Comparison of ENCODE assay signal across 10 cellular contexts in genomic region chr6:30103630-30104179, GRCh38. TPM values are rescaled to one million over a fixed set of nuclear protein-coding genes. Genes with fewer than 3 reads are reported as not detected.
DNase-seq lines count a peak whose midpoint lies in the region; ATAC-seq and TF ChIP-seq lines count a peak whose summit lies in the region.
"Had no signal": no experiment of that assay in that cellular context is flagged by ENCODE, and none has a peak within 500 bp of the region (broad histone marks: within the 10 kb centered on the region; RNA-seq: fewer than 3 reads in every experiment).

No MANE protein-coding gene starts in this region.

- DNase-seq in activated naive CD4-positive, alpha-beta T cell treated with anti-CD3 and anti-CD28 coated beads, Interleukin-2, amount 10 ng/mL, durations not matched to agents 7 days and 5 days, result no peak
- DNase-seq in activated naive CD4-positive, alpha-beta T cell treated with anti-CD3 and anti-CD28 coated beads, Interleukin-2, amount 50 U/mL, for 16 hours, result no peak
- DNase-seq in activated naive CD8-positive, alpha-beta T cell treated with anti-CD3 and anti-CD28 coated beads, Interleukin-2, amount 10 ng/mL, durations not matched to agents 7 days and 5 days, result no peak
- no peak for DNase-seq in right lobe of liver

- H3K9me3 ChIP-seq in right lobe of liver (no peaks in the 10 kb centered on the region), thymus (ENCODE audit: control insufficient read depth) (no peaks in the 10 kb centered on the region)
- H3K9me3 ChIP-seq: mucosa of descending colon had no signal

- no peak for TF ChIP-seq CTCF in right lobe of liver (IDR thresholded peaks at IDR 0.05)

- H3K4me3 ChIP-seq in right lobe of liver (peak overlapping the region; percentile 20 to 47 (median 34)), thymus (ENCODE audit: low read length) (peak overlapping the region; percentile 46)
- H3K4me3 ChIP-seq: mucosa of descending colon had no signal

- H3K27ac Mint-ChIP-seq in activated naive CD4-positive, alpha-beta T cell treated with anti-CD3 and anti-CD28 coated beads, Interleukin-2, amount 10 ng/mL, durations not matched to agents 7 days and 5 days, result no peak overlapping the region
- H3K27ac Mint-ChIP-seq in activated naive CD8-positive, alpha-beta T cell treated with anti-CD3 and anti-CD28 coated beads, Interleukin-2, amount 10 ng/mL, durations not matched to agents 7 days and 5 days, result no peak overlapping the region

- ATAC-seq in activated naive CD8-positive, alpha-beta T cell treated with anti-CD3 and anti-CD28 coated beads, Interleukin-2, amount 10 ng/mL, durations not matched to agents 7 days and 5 days (ENCODE audit: low read depth), result no peak
- ATAC-seq in right lobe of liver (no peak), GM18502 (IDR thresholded peaks at IDR 0.05; ENCODE audit: poor library complexity, unreplicated experiment) (no peak), HG03439 (IDR thresholded peaks at IDR 0.05; ENCODE audit: unreplicated experiment) (no peak), GM21447 (IDR thresholded peaks at IDR 0.05; ENCODE audit: unreplicated experiment) (no peak)

- no peaks in the 10 kb centered on the region for H3K36me3 Mint-ChIP-seq in activated naive CD4-positive, alpha-beta T cell treated with anti-CD3 and anti-CD28 coated beads, Interleukin-2, amount 10 ng/mL, durations not matched to agents 7 days and 5 days
- no peaks in the 10 kb centered on the region for H3K36me3 Mint-ChIP-seq in activated naive CD8-positive, alpha-beta T cell treated with anti-CD3 and anti-CD28 coated beads, Interleukin-2, amount 10 ng/mL, durations not matched to agents 7 days and 5 days

- TF ChIP-seq POLR2A in right lobe of liver (IDR thresholded peaks at IDR 0.05), result no peak

- peak overlapping the region in 2 of 3 donors; percentile 18 to 55 for H3K27ac ChIP-seq in right lobe of liver
- no peak overlapping the region for H3K27ac ChIP-seq in thymus (ENCODE audit: low read depth)

- no peaks in the 10 kb centered on the region for H3K9me3 Mint-ChIP-seq in activated naive CD4-positive, alpha-beta T cell treated with anti-CD3 and anti-CD28 coated beads, Interleukin-2, amount 10 ng/mL, durations not matched to agents 7 days and 5 days
- no peaks in the 10 kb centered on the region for H3K9me3 Mint-ChIP-seq in activated naive CD8-positive, alpha-beta T cell treated with anti-CD3 and anti-CD28 coated beads, Interleukin-2, amount 10 ng/mL, durations not matched to agents 7 days and 5 days

- POLR2A ChIA-PET in activated naive CD8-positive, alpha-beta T cell treated with anti-CD3 and anti-CD28 coated beads, Interleukin-2, amount 10 ng/mL, durations not matched to agents 7 days and 5 days (lab: Charles Lee), result interaction anchor here (0.6 to 1.4 kb wide), 8 partner anchors 23 to 1181 kb away, joined by 3 to 5 read pairs (median 3); partner anchors contain the start of genes POLR1H and PPP1R11

- intact Hi-C loops in right lobe of liver (cut with DNase I), result loop anchor here in 1 of 2 donors (10.0 kb wide), 1 partner anchor 61 kb away; the partner anchor contains the start of genes TRIM10 and TRIM15

- H3K4me1 Mint-ChIP-seq in activated naive CD4-positive, alpha-beta T cell treated with anti-CD3 and anti-CD28 coated beads, Interleukin-2, amount 10 ng/mL, durations not matched to agents 7 days and 5 days, result peaks cover 43% of the 10 kb centered on the region
- peaks cover 36% of the 10 kb centered on the region for H3K4me1 Mint-ChIP-seq in activated naive CD8-positive, alpha-beta T cell treated with anti-CD3 and anti-CD28 coated beads, Interleukin-2, amount 10 ng/mL, durations not matched to agents 7 days and 5 days

- WGBS in right lobe of liver (ENCODE audit: insufficient coverage, low coverage, low lambda C conversion rate, missing lambda C conversion rate), result 18% methylated on average over 12 of the region's 12 CpGs
- 16% methylated on average over 12 of the region's 12 CpGs for WGBS in thymus

- peak overlapping the region; percentile 75 for H3K4me3 Mint-ChIP-seq in activated naive CD4-positive, alpha-beta T cell treated with anti-CD3 and anti-CD28 coated beads, Interleukin-2, amount 10 ng/mL, durations not matched to agents 7 days and 5 days
- H3K4me3 Mint-ChIP-seq in activated naive CD8-positive, alpha-beta T cell treated with anti-CD3 and anti-CD28 coated beads, Interleukin-2, amount 10 ng/mL, durations not matched to agents 7 days and 5 days, result peak overlapping the region; percentile 89

- H3K4me1 ChIP-seq in right lobe of liver, result peaks cover 0 to 25% (median 2%) of the 10 kb centered on the region in 4 donors
- peaks cover 18% of the 10 kb centered on the region for H3K4me1 ChIP-seq in thymus (ENCODE audit: control insufficient read depth, insufficient read depth, low read length)

- peaks cover 0 to 3% of the 10 kb centered on the region in 2 donors for H3K27me3 ChIP-seq in right lobe of liver
- H3K27me3 ChIP-seq in thymus (ENCODE audit: control insufficient read depth, insufficient read depth), result peaks cover 37% of the 10 kb centered on the region

- peaks cover 90% of the 10 kb centered on the region for H3K27me3 Mint-ChIP-seq in activated naive CD4-positive, alpha-beta T cell treated with anti-CD3 and anti-CD28 coated beads, Interleukin-2, amount 10 ng/mL, durations not matched to agents 7 days and 5 days
- peaks cover 66% of the 10 kb centered on the region for H3K27me3 Mint-ChIP-seq in activated naive CD8-positive, alpha-beta T cell treated with anti-CD3 and anti-CD28 coated beads, Interleukin-2, amount 10 ng/mL, durations not matched to agents 7 days and 5 days

- CTCF ChIA-PET in activated naive CD4-positive, alpha-beta T cell treated with anti-CD3 and anti-CD28 coated beads, Interleukin-2, amount 10 ng/mL, durations not matched to agents 7 days and 5 days (lab: Charles Lee), result interaction anchor here (0.6 to 7.9 kb wide), 28 partner anchors 9 to 294 kb away, joined by 3 to 180 read pairs (median 4); partner anchors contain the start of genes POLR1H, PPP1R11, RNF39 and TRIM31

- H3K36me3 ChIP-seq in right lobe of liver (no peaks in the 10 kb centered on the region), thymus (ENCODE audit: control insufficient read depth, insufficient read depth) (no peaks in the 10 kb centered on the region)

RNA-seq across cellular contexts. Expression of gene TRIM31, which starts 9.2 kb away (rescaled TPM):
- not detected for total RNA-seq in activated naive CD8-positive, alpha-beta T cell treated with anti-CD3 and anti-CD28 coated beads, Interleukin-2, amount 10 ng/mL, durations not matched to agents 7 days and 5 days
- total RNA-seq in right lobe of liver, result 1 to 10 TPM in 1 of 6 experiments, under 1 TPM in 5; 0.32 to 5.1 (median 0.60) TPM
- 1.4 TPM for polyA plus RNA-seq in thymus
- total RNA-seq: activated CD8-positive, alpha-beta memory T cell treated with anti-CD3 and anti-CD28 coated beads for 36 hours had no signal

RNA-seq across cellular contexts. Expression of gene RNF39, which starts 28.1 kb away (rescaled TPM):
- not detected for total RNA-seq in activated naive CD8-positive, alpha-beta T cell treated with anti-CD3 and anti-CD28 coated beads, Interleukin-2, amount 10 ng/mL, durations not matched to agents 7 days and 5 days
- total RNA-seq in right lobe of liver, result not detected
- 2.0 TPM for polyA plus RNA-seq in thymus
- total RNA-seq: activated CD8-positive, alpha-beta memory T cell treated with anti-CD3 and anti-CD28 coated beads for 36 hours had no signal

RNA-seq across cellular contexts. Expression of gene TRIM40, which starts 32.2 kb away (rescaled TPM):
- not detected for total RNA-seq in activated naive CD8-positive, alpha-beta T cell treated with anti-CD3 and anti-CD28 coated beads, Interleukin-2, amount 10 ng/mL, durations not matched to agents 7 days and 5 days
- total RNA-seq in right lobe of liver, result 1 to 10 TPM in 1 of 6 experiments, under 1 TPM in 1, not detected in 4; 0.18 to 5.2 TPM
- 0.16 TPM for polyA plus RNA-seq in thymus
- total RNA-seq: activated CD8-positive, alpha-beta memory T cell treated with anti-CD3 and anti-CD28 coated beads for 36 hours had no signal

RNA-seq across cellular contexts. Expression of gene PPP1R11, which starts 36.7 kb away (rescaled TPM):
- 10 to 100 TPM; 52.5 to 53.8 TPM for total RNA-seq in activated naive CD8-positive, alpha-beta T cell treated with anti-CD3 and anti-CD28 coated beads, Interleukin-2, amount 10 ng/mL, durations not matched to agents 7 days and 5 days
- 10 to 100 TPM; 22.9 to 37.2 (median 25.7) TPM for total RNA-seq in right lobe of liver
- polyA plus RNA-seq in thymus, result 50.5 TPM

RNA-seq across cellular contexts. Expression of gene POLR1H, which starts 42.6 kb away (rescaled TPM):
- total RNA-seq in activated naive CD8-positive, alpha-beta T cell treated with anti-CD3 and anti-CD28 coated beads, Interleukin-2, amount 10 ng/mL, durations not matched to agents 7 days and 5 days, result 10 to 100 TPM; 55.5 to 55.6 TPM
- 10 to 100 TPM in 4 of 6 experiments, 1 to 10 TPM in 2; 9.4 to 17.8 (median 11.2) TPM for total RNA-seq in right lobe of liver
- polyA plus RNA-seq in thymus, result 91.0 TPM
